In the genomic region with DNA sequence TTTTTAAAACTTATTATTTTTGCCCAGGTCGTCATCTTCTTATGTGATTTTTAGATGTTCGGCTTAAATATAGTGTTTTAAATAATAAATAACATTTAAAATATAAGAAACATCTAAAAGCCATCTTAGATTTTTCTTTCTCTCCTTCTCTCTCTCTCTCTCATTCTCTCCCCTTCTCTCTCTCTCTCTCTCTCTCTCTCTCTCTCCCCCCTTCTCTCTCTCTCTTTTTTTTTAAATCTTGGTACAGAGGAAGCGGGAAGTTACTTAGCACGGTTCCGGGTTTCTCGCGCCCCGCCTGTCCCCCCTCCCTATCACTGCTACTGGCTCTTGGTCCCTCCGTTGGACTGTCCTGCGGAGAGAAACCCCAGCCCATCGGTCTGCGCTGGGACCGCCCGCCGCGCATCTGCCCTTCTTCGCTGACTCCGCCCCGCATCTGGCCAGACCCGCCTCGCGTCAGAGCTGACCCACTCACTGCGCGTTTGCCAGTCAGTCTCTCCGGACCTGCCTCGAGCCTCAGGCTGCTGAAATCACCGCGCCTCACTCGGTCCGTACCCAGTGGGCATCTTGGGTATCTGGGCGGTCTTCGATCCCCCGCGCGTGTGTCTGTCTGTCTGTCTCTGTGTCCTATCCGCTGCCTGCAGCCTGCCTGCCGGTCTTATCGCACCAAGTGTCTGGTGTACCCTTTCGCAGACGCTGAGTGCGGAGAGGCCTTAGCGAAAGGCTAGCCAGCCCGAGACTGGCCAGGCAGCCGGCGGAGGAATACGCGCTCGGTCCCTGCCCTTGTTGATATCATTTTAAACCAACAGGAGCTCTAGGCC, we compare ENCODE assay signal across 9 cellular contexts. TPM values are rescaled to one million over a fixed set of nuclear protein-coding genes. Genes with fewer than 3 reads are reported as not detected.
DNase-seq lines count a peak whose midpoint lies in the region; ATAC-seq and TF ChIP-seq lines count a peak whose summit lies in the region.
"Had no signal": no experiment of that assay in that cellular context is flagged by ENCODE, and none has a peak within 500 bp of the region (broad histone marks: within the 10 kb centered on the region; RNA-seq: fewer than 3 reads in every experiment).

Gene PABPC5 (plus strand): TSS at position 489 of the 818 bp plus-strand sequence. CDS start 739 bp downstream, outside the sequence.

- TF ChIP-seq EP300 in tibial nerve (IDR thresholded peaks at IDR 0.05) = peak in 1 of 2 donors; percentile 86

- H3K36me3 ChIP-seq in mesendoderm (ENCODE audit: control insufficient read depth, insufficient read depth, low read length) (no peaks in the 10 kb centered on the region), tibial nerve (no peaks in the 10 kb centered on the region)

- H3K9me3 ChIP-seq in tibial nerve = no peaks in the 10 kb centered on the region

- H3K4ac ChIP-seq in mesendoderm (ENCODE audit: low read depth, low read length) = no peak within 1 kb of the TSS

- no peak within 1 kb of the TSS for H2BK120ac ChIP-seq in mesendoderm (ENCODE audit: low read depth, low read length)

- H3K79me2 ChIP-seq in mesendoderm (ENCODE audit: control insufficient read depth, insufficient read depth, low read length) = no peaks in the 10 kb centered on the region

- no peak within 1 kb of the TSS for H3K23ac ChIP-seq in mesendoderm (ENCODE audit: low read length)

- no peaks in the 10 kb centered on the region for H3K4me1 ChIP-seq in mesendoderm (ENCODE audit: control insufficient read depth, low read depth, low read length)
- H3K4me1 ChIP-seq in tibial nerve = peaks cover 0 to 2% (median 0%) of the 10 kb centered on the region in 4 donors

- peak within 1 kb of the TSS; percentile 51 for H3K4me3 ChIP-seq in epithelial cell of proximal tubule (ENCODE audit: low read depth, low read length)
- H3K4me3 ChIP-seq in mesendoderm (ENCODE audit: low read length) = peak within 1 kb of the TSS; percentile 46
- peak within 1 kb of the TSS; percentile 39 to 56 (median 41) for H3K4me3 ChIP-seq in tibial nerve

- H3K56ac ChIP-seq in mesendoderm (ENCODE audit: low read length) = peak within 1 kb of the TSS; percentile 76

- ATAC-seq in stimulated activated naive CD8-positive, alpha-beta T cell treated with anti-CD3 and anti-CD28 coated beads, Interleukin-15, amount 100 ng/mL, for 72 hours = no peak
- ATAC-seq in stimulated activated naive CD8-positive, alpha-beta T cell treated with anti-CD3 and anti-CD28 coated beads, Interleukin-15, Interleukin-2, amounts not matched to agents 100 U/mL and 50 U/mL, for 24 hours = no peak

- H3K4me2 ChIP-seq in mesendoderm (ENCODE audit: low read length) = peak within 1 kb of the TSS; percentile 29

- no peak within 1 kb of the TSS for H2AK5ac ChIP-seq in mesendoderm (ENCODE audit: low read length)

- peak within 1 kb of the TSS; percentile 59 for H3K9ac ChIP-seq in mesendoderm (ENCODE audit: low read length)

- H3K27me3 Mint-ChIP-seq in stimulated activated naive CD8-positive, alpha-beta T cell treated with anti-CD3 and anti-CD28 coated beads, Interleukin-15, amount 100 ng/mL, for 72 hours = peaks cover 10% of the 10 kb centered on the region

- TF ChIP-seq CTCF in epithelial cell of proximal tubule (conservative IDR thresholded peaks at IDR 0.05; ENCODE audit: low read depth, low read length) = no peak
- TF ChIP-seq CTCF in tibial nerve (IDR thresholded peaks at IDR 0.05) = peak in 1 of 5 experiments; percentile 53
- TF ChIP-seq CTCF in GM10266 (IDR thresholded peaks at IDR 0.05; ENCODE audit: control insufficient read depth, insufficient read depth, low read depth, missing control alignments) = no peak

- peak in 1 of 2 donors; percentile 69 for TF ChIP-seq POLR2A in tibial nerve (IDR thresholded peaks at IDR 0.05)

- H4K8ac ChIP-seq in mesendoderm (ENCODE audit: low read depth, low read length) = no peak within 1 kb of the TSS

- H3K9me3 Mint-ChIP-seq in stimulated activated naive CD8-positive, alpha-beta T cell treated with anti-CD3 and anti-CD28 coated beads, Interleukin-15, amount 100 ng/mL, for 72 hours = no peaks in the 10 kb centered on the region

- H3K27ac ChIP-seq in mesendoderm (ENCODE audit: low read depth, low read length) (no peak within 1 kb of the TSS), tibial nerve (peak within 1 kb of the TSS; percentile 45 to 87 (median 78))

- WGBS in mesendoderm (ENCODE audit: extremely low coverage, insufficient coverage, low lambda C conversion rate) = no CpG with 5 or more reads among the region's 48 CpGs
- WGBS in tibial nerve, 2 donors = 5 to 12% methylated on average over 25 to 38 of the region's 48 CpGs

- H2BK15ac ChIP-seq in mesendoderm (replicated peaks; ENCODE audit: low read depth) = no peak within 1 kb of the TSS

- H4K5ac ChIP-seq in mesendoderm (ENCODE audit: low read length) = no peak within 1 kb of the TSS

- H3K27me3 ChIP-seq in mesendoderm (ENCODE audit: insufficient read depth, low read length, poor library complexity) (no peaks in the 10 kb centered on the region), tibial nerve (peaks cover 0 to 20% of the 10 kb centered on the region in 2 donors)

- H3K18ac ChIP-seq in mesendoderm (ENCODE audit: low read length) = no peak within 1 kb of the TSS

- H3K4me3 Mint-ChIP-seq in stimulated activated naive CD8-positive, alpha-beta T cell treated with anti-CD3 and anti-CD28 coated beads, Interleukin-15, amount 100 ng/mL, for 72 hours = peak within 1 kb of the TSS; percentile 15 to 54

- H3K4me1 Mint-ChIP-seq in stimulated activated naive CD8-positive, alpha-beta T cell treated with anti-CD3 and anti-CD28 coated beads, Interleukin-15, amount 100 ng/mL, for 72 hours = peaks cover 7% of the 10 kb centered on the region

- no peak within 1 kb of the TSS for H2BK5ac ChIP-seq in mesendoderm (ENCODE audit: low read length)

- no peak within 1 kb of the TSS for H3K27ac Mint-ChIP-seq in stimulated activated naive CD8-positive, alpha-beta T cell treated with anti-CD3 and anti-CD28 coated beads, Interleukin-15, amount 100 ng/mL, for 72 hours

- no peak for DNase-seq in stimulated activated naive CD8-positive, alpha-beta T cell treated with anti-CD3 and anti-CD28 coated beads, Interleukin-15, amount 100 ng/mL, for 72 hours
- no peak for DNase-seq in stimulated activated naive CD8-positive, alpha-beta T cell treated with anti-CD3 and anti-CD28 coated beads, Interleukin-15, Interleukin-2, amounts not matched to agents 100 U/mL and 50 U/mL, for 24 hours
- no peak for DNase-seq in epithelial cell of proximal tubule (ENCODE audit: low read depth)
- peak; percentile 83 for DNase-seq in mesendoderm
- peak; percentile 61 to 63 for DNase-seq in tibial nerve (ENCODE audit: low spot score in 2 of 2)
- DNase-seq in NCI-H1436 (lab: John Stamatoyannopoulos, UW) = no peak
- no peak for DNase-seq in HPDE6-E6E7 (ENCODE audit: extremely low spot score)
- no peak for DNase-seq in GM10266 (ENCODE audit: extremely low spot score)

- H3K79me1 ChIP-seq in mesendoderm (ENCODE audit: low read length) = no peaks in the 10 kb centered on the region

RNA-seq across cellular contexts. Expression of gene PABPC5, which starts in this region (rescaled TPM):
- total RNA-seq in epithelial cell of proximal tubule (1.3 and 2.0 TPM in 2 replicates), tibial nerve (1 to 10 TPM; 3.6 to 4.3 (median 4.1) TPM)
- 0.76 TPM for polyA plus RNA-seq in mesendoderm (2013, experiment 1 of 2)
- polyA plus RNA-seq in mesendoderm (2013, experiment 2 of 2) = 0.67 TPM
- total RNA-seq: activated CD8-positive, alpha-beta memory T cell treated with anti-CD3 and anti-CD28 coated beads for 36 hours had no signal

Comparison
In these comparisons a context has a peak if more than half of its experiments do, and no peak if none do; other contexts are left out.
1. DNase-seq: peak in mesendoderm (single experiment) and tibial nerve (2 of 2); none in stimulated activated naive CD8-positive, alpha-beta T cell treated with anti-CD3 and anti-CD28 coated beads, Interleukin-15, amount 100 ng/mL, for 72 hours (0 of 2), stimulated activated naive CD8-positive, alpha-beta T cell treated with anti-CD3 and anti-CD28 coated beads, Interleukin-15, Interleukin-2, amounts not matched to agents 100 U/mL and 50 U/mL, for 24 hours (single experiment), epithelial cell of proximal tubule (single experiment), NCI-H1436 (single experiment), HPDE6-E6E7 (single experiment) and GM10266 (single experiment).
2. Peak in every context shown above with its lines, with median percentiles within 50 percentile points of each other: H3K4me3 ChIP-seq.